ENCODE assay signal across 1 cellular context in genomic region chr12:12214635-12215131, GRCh38.
TF ChIP-seq lines count a peak whose summit lies in the region.

No MANE protein-coding gene starts in this region.

TF ChIP-seq in K562, 482 proteins besides CTCF, POLR2A, EP300 and RAD21 (continued from another document):
- TF ChIP-seq PBX2 (CRISPR knock-in tag; IDR thresholded peaks at IDR 0.05; ENCODE audit: low read depth) (no peak), PBX2 (tag; conservative IDR thresholded peaks at IDR 0.05; ENCODE audit: low read depth) (peak; percentile 61), SMAD4 (CRISPR knock-in tag; conservative IDR thresholded peaks at IDR 0.05) (peak; percentile 76), SOX6 (IDR thresholded peaks at IDR 0.05) (peak; percentile 19; the same call in 1 of the 2 replicates), MECOM (CRISPR knock-in tag; IDR thresholded peaks at IDR 0.05) (peak; percentile 95), ZNF583 (CRISPR knock-in tag; IDR thresholded peaks at IDR 0.05) (no peak), ETS1 (conservative IDR thresholded peaks at IDR 0.05; ENCODE audit: control insufficient read depth, low read depth, low read length) (no peak), DLX4 (CRISPR knock-in tag; IDR thresholded peaks at IDR 0.05) (no peak), CTCFL (IDR thresholded peaks at IDR 0.05; ENCODE audit: borderline replicate concordance, insufficient read depth, low read depth, low read length, poor library complexity, severe bottlenecking) (no peak), ZNF609 (CRISPR knock-in tag; IDR thresholded peaks at IDR 0.05; ENCODE audit: borderline replicate concordance) (no peak), CTBP1 (IDR thresholded peaks at IDR 0.05; ENCODE audit: borderline replicate concordance) (peak; percentile 52; the same call in 1 of the 2 replicates), HMBOX1 (IDR thresholded peaks at IDR 0.05) (peak; percentile 61; the same call in 1 of the 2 replicates), CEBPB (tag; IDR thresholded peaks at IDR 0.05) (no peak), PHTF2 (CRISPR knock-in tag; IDR thresholded peaks at IDR 0.05) (no peak), THAP7 (CRISPR knock-in tag; IDR thresholded peaks at IDR 0.05) (no peak), ZNF699 (CRISPR knock-in tag; IDR thresholded peaks at IDR 0.05; ENCODE audit: insufficient replicate concordance) (no peak), ARNT (IDR thresholded peaks at IDR 0.05) (no peak), TEAD4 (IDR thresholded peaks at IDR 0.05; ENCODE audit: low read length) (peak; percentile 17; the same call in 1 of the 2 replicates), TEAD4 (CRISPR knock-in tag; IDR thresholded peaks at IDR 0.05; ENCODE audit: borderline replicate concordance) (no peak), ELF4 (CRISPR knock-in tag; IDR thresholded peaks at IDR 0.05) (no peak)
